In the genomic region with DNA sequence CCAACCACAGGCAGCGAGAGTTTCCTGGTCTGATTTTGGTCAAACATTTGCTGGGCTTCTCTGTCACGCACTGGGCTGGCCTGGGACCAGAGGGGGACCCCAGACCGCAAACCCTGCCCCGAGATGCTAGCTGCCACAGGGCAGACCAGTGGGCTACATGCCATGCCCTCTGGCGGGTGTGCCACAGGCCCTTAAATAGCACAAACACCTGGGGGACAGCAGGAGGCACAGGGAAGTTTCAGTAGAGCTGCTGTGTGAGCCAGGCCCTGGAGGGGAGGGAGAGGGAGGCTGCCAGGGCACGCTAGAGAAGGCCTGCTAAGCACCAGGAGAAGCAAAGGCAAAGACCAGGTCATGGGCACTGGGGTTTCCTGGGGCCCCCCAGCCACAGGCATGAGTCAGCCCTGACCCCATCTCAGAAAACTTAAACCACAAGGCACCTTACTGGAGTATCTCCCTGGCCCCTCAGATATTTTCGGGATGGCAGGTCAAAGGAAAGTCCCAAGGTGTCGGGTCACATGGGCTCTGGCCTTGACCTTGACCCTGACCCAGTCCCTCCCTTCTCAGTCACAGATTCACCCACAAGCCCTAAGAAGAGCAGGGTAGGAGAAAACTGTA, we compare ENCODE assay signal across 8 cellular contexts. TPM values are rescaled to one million over a fixed set of nuclear protein-coding genes. Genes with fewer than 3 reads are reported as not detected.
A peak's percentile ranks its signal among the peaks of the same experiment; 100 is the strongest.
DNase-seq lines count a peak whose midpoint lies in the region; ATAC-seq lines count a peak whose summit lies in the region.

No MANE protein-coding gene starts in this region.

- H3K4me3 ChIP-seq in skeletal muscle tissue (ENCODE audit: low read length in 3 of 3) = no peak overlapping the region

- H3K4me1 ChIP-seq in skeletal muscle tissue (ENCODE audit: control insufficient read depth in 3 of 3, insufficient read depth in 3 of 3, low read length in 3 of 3) = peaks cover 14 to 34% (median 27%) of the 10 kb centered on the region in 3 donors

- H3K9ac ChIP-seq in skeletal muscle tissue (ENCODE audit: low read depth in 1 of 3, low read length in 3 of 3) = peak overlapping the region in 2 of 3 donors; percentile 10 to 25

- no peaks in the 10 kb centered on the region for H3K9me3 ChIP-seq in skeletal muscle tissue (ENCODE audit: control insufficient read depth in 3 of 3, low read length in 3 of 3)

- H3K36me3 ChIP-seq in skeletal muscle tissue (ENCODE audit: control insufficient read depth in 3 of 3, insufficient read depth in 3 of 3, low read length in 3 of 3) = no peaks in the 10 kb centered on the region

- H3K4me3 Mint-ChIP-seq in activated naive CD8-positive, alpha-beta T cell treated with anti-CD3 and anti-CD28 coated beads, Interleukin-2, amount 10 ng/mL, durations not matched to agents 7 days and 5 days = peak overlapping the region; percentile 81

- ATAC-seq in HG03175 (IDR thresholded peaks at IDR 0.05; ENCODE audit: unreplicated experiment) = peak; percentile 51
- ATAC-seq in activated naive CD8-positive, alpha-beta T cell treated with anti-CD3 and anti-CD28 coated beads, Interleukin-2, amount 10 ng/mL, durations not matched to agents 7 days and 5 days (ENCODE audit: low read depth) = peak; percentile 29

- no peak overlapping the region for H3K27ac ChIP-seq in skeletal muscle tissue (ENCODE audit: low read depth, low read length)

- H3K4me1 Mint-ChIP-seq in activated naive CD8-positive, alpha-beta T cell treated with anti-CD3 and anti-CD28 coated beads, Interleukin-2, amount 10 ng/mL, durations not matched to agents 7 days and 5 days = peaks cover 63% of the 10 kb centered on the region

- peaks cover 11% of the 10 kb centered on the region for H3K36me3 Mint-ChIP-seq in activated naive CD8-positive, alpha-beta T cell treated with anti-CD3 and anti-CD28 coated beads, Interleukin-2, amount 10 ng/mL, durations not matched to agents 7 days and 5 days

- peak; percentile 6 for DNase-seq in NCI-H2196 treated with DMSO at 0.1 percent for 48 hours (lab: John Stamatoyannopoulos, UW; ENCODE audit: unreplicated experiment)
- DNase-seq in NCI-H2196 (lab: John Stamatoyannopoulos, UW; ENCODE audit: unreplicated experiment) = no peak
- DNase-seq in activated naive CD8-positive, alpha-beta T cell treated with anti-CD3 and anti-CD28 coated beads, Interleukin-2, amount 10 ng/mL, durations not matched to agents 7 days and 5 days = no peak
- DNase-seq in A172 (ENCODE audit: low spot score) = no peak
- DNase-seq in stimulated activated CD4-positive, alpha-beta T cell treated with anti-CD3 and anti-CD28 coated beads, Interleukin-2, amount 100 ng/mL, for 24 hours = no peak
- DNase-seq in central memory CD4-positive, alpha-beta T cell = no peak

- POLR2A ChIA-PET in activated naive CD8-positive, alpha-beta T cell treated with anti-CD3 and anti-CD28 coated beads, Interleukin-2, amount 10 ng/mL, durations not matched to agents 7 days and 5 days (lab: Charles Lee) = interaction anchor here (0.9 to 1.0 kb wide), 2 partner anchors 10 to 26 kb away, joined by 3 to 4 read pairs; no protein-coding TSS in a partner anchor

- H3K27ac Mint-ChIP-seq in activated naive CD8-positive, alpha-beta T cell treated with anti-CD3 and anti-CD28 coated beads, Interleukin-2, amount 10 ng/mL, durations not matched to agents 7 days and 5 days = peak overlapping the region; percentile 86

- no peaks in the 10 kb centered on the region for H3K9me3 Mint-ChIP-seq in activated naive CD8-positive, alpha-beta T cell treated with anti-CD3 and anti-CD28 coated beads, Interleukin-2, amount 10 ng/mL, durations not matched to agents 7 days and 5 days

- H3K27me3 ChIP-seq in skeletal muscle tissue (ENCODE audit: control insufficient read depth in 3 of 3, insufficient read depth in 3 of 3, low read length in 3 of 3) = no peaks in the 10 kb centered on the region

- no peaks in the 10 kb centered on the region for H3K27me3 Mint-ChIP-seq in activated naive CD8-positive, alpha-beta T cell treated with anti-CD3 and anti-CD28 coated beads, Interleukin-2, amount 10 ng/mL, durations not matched to agents 7 days and 5 days

RNA-seq across cellular contexts. Expression of gene ITPK1, which starts 29.2 kb away (rescaled TPM):
- 10 to 100 TPM; 89.5 to 94.1 TPM for total RNA-seq in activated naive CD8-positive, alpha-beta T cell treated with anti-CD3 and anti-CD28 coated beads, Interleukin-2, amount 10 ng/mL, durations not matched to agents 7 days and 5 days
- total RNA-seq in skeletal muscle tissue = 4.7 TPM
- total RNA-seq in A172 (2014; rRNA removed; shearing (Covaris generic)) = 9.2 and 12.7 TPM in 2 replicates
